Comparison of ENCODE assay signal across 1 cellular context in the genomic region with DNA sequence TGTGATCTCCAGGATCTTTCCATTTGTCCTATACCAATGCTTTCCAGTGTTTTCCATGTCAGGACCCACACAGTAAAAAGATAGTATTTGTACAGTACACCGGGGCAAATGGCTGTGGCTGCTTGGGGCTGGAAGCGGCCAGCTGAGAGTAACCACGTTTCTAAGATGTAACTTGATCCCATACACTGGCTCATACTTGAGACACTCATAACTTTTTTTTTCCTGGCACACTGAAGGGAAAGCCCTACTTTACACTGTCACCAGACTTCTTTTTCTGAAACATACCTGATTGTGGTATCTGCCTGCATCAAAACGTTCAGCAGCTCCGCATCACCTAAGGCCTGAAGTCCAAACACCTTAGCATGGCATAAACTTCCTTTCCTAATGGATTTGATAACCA.
TF ChIP-seq lines count a peak whose summit lies in the region.

No MANE protein-coding gene starts in this region.

TF ChIP-seq in IMR-90, 13 proteins besides CTCF, POLR2A, EP300 and RAD21 (continued from another document):
- TF ChIP-seq, protein P1, sequence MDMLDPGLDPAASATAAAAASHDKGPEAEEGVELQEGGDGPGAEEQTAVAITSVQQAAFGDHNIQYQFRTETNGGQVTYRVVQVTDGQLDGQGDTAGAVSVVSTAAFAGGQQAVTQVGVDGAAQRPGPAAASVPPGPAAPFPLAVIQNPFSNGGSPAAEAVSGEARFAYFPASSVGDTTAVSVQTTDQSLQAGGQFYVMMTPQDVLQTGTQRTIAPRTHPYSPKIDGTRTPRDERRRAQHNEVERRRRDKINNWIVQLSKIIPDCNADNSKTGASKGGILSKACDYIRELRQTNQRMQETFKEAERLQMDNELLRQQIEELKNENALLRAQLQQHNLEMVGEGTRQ (IDR thresholded peaks at IDR 0.05; ENCODE audit: low read depth, low read length) = no peak
- TF ChIP-seq MAFK (IDR thresholded peaks at IDR 0.05; ENCODE audit: low read depth, low read length) = no peak
- no peak for TF ChIP-seq RCOR1 (IDR thresholded peaks at IDR 0.05; ENCODE audit: insufficient replicate concordance, low read length)
